1 cellular context compared by ENCODE assay signal in the genomic region with DNA sequence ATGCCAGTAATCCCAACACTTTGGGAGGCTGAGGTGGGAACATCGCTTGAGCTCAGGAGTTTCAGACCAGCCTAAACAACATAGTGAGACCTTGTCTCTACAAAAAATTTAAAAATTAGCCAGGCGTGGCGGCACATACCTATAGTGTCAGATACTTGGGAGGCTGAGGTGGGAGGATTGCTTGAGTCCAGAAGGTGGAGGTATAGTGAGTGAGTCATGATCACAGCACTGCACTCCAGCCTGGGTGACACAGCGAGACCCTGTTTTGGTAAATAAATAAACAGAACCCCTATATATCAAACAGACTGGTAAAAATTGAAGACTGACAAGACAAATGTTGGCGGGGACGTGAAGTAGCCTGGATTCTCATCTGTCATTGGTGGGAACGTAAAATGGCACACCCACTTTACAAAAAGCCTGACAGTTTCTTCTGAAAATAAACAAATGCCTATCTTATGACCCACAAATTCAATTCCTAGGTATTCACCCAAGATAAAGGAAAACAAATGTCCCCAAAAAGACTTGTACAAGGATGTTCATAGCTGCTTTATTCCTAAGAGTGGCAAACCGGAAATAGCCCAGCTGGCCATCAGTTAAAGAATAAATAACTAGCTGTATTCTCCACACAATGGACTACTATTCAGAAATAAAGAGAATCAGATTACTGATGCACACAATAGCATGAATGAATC.
TF ChIP-seq lines count a peak whose summit lies in the region.

No MANE protein-coding gene starts in this region.

TF ChIP-seq in K562, 482 proteins besides CTCF, POLR2A, EP300 and RAD21 (continued from another document):
- TF ChIP-seq, protein P1, sequence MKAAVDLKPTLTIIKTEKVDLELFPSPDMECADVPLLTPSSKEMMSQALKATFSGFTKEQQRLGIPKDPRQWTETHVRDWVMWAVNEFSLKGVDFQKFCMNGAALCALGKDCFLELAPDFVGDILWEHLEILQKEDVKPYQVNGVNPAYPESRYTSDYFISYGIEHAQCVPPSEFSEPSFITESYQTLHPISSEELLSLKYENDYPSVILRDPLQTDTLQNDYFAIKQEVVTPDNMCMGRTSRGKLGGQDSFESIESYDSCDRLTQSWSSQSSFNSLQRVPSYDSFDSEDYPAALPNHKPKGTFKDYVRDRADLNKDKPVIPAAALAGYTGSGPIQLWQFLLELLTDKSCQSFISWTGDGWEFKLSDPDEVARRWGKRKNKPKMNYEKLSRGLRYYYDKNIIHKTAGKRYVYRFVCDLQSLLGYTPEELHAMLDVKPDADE (conservative IDR thresholded peaks at IDR 0.05; ENCODE audit: control insufficient read depth, low read depth, low read length) = no peak
- TF ChIP-seq ZNF830 (CRISPR knock-in tag; IDR thresholded peaks at IDR 0.05) = no peak
- TF ChIP-seq NR2C2 (CRISPR knock-in tag; IDR thresholded peaks at IDR 0.05) = no peak
- no peak for TF ChIP-seq NR2C2 (tag; IDR thresholded peaks at IDR 0.05)
- no peak for TF ChIP-seq TBP (optimal IDR thresholded peaks at IDR 0.05; ENCODE audit: low read depth, low read length)
- TF ChIP-seq PHF20 (IDR thresholded peaks at IDR 0.05; ENCODE audit: partially characterized antibody) = no peak
- no peak for TF ChIP-seq HDAC3 (IDR thresholded peaks at IDR 0.05; ENCODE audit: borderline replicate concordance, partially characterized antibody)
- TF ChIP-seq, protein P2, sequence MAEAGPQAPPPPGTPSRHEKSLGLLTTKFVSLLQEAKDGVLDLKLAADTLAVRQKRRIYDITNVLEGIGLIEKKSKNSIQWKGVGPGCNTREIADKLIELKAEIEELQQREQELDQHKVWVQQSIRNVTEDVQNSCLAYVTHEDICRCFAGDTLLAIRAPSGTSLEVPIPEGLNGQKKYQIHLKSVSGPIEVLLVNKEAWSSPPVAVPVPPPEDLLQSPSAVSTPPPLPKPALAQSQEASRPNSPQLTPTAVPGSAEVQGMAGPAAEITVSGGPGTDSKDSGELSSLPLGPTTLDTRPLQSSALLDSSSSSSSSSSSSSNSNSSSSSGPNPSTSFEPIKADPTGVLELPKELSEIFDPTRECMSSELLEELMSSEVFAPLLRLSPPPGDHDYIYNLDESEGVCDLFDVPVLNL (CRISPR knock-in tag; IDR thresholded peaks at IDR 0.05; ENCODE audit: low read depth) = no peak
- TF ChIP-seq, protein P3, sequence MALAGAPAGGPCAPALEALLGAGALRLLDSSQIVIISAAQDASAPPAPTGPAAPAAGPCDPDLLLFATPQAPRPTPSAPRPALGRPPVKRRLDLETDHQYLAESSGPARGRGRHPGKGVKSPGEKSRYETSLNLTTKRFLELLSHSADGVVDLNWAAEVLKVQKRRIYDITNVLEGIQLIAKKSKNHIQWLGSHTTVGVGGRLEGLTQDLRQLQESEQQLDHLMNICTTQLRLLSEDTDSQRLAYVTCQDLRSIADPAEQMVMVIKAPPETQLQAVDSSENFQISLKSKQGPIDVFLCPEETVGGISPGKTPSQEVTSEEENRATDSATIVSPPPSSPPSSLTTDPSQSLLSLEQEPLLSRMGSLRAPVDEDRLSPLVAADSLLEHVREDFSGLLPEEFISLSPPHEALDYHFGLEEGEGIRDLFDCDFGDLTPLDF (CRISPR knock-in tag; IDR thresholded peaks at IDR 0.05) = no peak
- no peak for TF ChIP-seq SAP30 (IDR thresholded peaks at IDR 0.05; ENCODE audit: borderline replicate concordance, insufficient read depth, low read depth, low read length, poor library complexity, severe bottlenecking)
- TF ChIP-seq, protein P4, sequence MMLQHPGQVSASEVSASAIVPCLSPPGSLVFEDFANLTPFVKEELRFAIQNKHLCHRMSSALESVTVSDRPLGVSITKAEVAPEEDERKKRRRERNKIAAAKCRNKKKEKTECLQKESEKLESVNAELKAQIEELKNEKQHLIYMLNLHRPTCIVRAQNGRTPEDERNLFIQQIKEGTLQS (IDR thresholded peaks at IDR 0.05) = no peak
- TF ChIP-seq, protein P4 (CRISPR knock-in tag; conservative IDR thresholded peaks at IDR 0.05) = no peak
- TF ChIP-seq NFYB (IDR thresholded peaks at IDR 0.05; ENCODE audit: extremely low read depth, insufficient read length) = no peak
- TF ChIP-seq ZNF253 (CRISPR knock-in tag; conservative IDR thresholded peaks at IDR 0.05) = no peak
- TF ChIP-seq HNRNPUL1 (IDR thresholded peaks at IDR 0.05; ENCODE audit: low read length) = no peak
- TF ChIP-seq POLR2H (tag; IDR thresholded peaks at IDR 0.05; ENCODE audit: low read depth) = no peak
- no peak for TF ChIP-seq SP1 (CRISPR knock-in tag; IDR thresholded peaks at IDR 0.05)
- TF ChIP-seq CCNT2 (IDR thresholded peaks at IDR 0.05; ENCODE audit: borderline replicate concordance, extremely low read depth, insufficient read length, low read depth, low read length) = no peak
